31 cellular contexts compared by ENCODE assay signal in genomic region chr17:66664336-66664735, GRCh38.
"Had no signal": no experiment of that assay in that cellular context is flagged by ENCODE, and none has a peak within 500 bp of the region (broad histone marks: within the 10 kb centered on the region; RNA-seq: fewer than 3 reads in every experiment).

No MANE protein-coding gene starts in this region.

- ATAC-seq: activated CD8-positive, alpha-beta T cell treated with anti-CD3 and anti-CD28 coated beads, Interleukin-2, amount 10 ng/mL, durations not matched to agents 7 days and 5 days; PC-3 had no signal

- H3K4me3 ChIP-seq: ascending aorta, cardiac muscle cell, Peyer's patch, SJSA1 had no signal

- H3K27ac ChIP-seq: ascending aorta, cardiac muscle cell, KMS-11, Peyer's patch, SJSA1, WERI-Rb-1 had no signal

- H3K27me3 ChIP-seq: ascending aorta, cardiac muscle cell, Peyer's patch, SJSA1 had no signal

- DNase-seq: activated CD4-positive, alpha-beta T cell treated with anti-CD3 and anti-CD28 coated beads for 1 hour; activated CD4-positive, alpha-beta T cell treated with anti-CD3 and anti-CD28 coated beads, Interleukin-2, amount 10 ng/mL, durations not matched to agents 24 days and 14 days; activated CD4-positive, CD25-positive, alpha-beta regulatory T cell; activated CD8-positive, alpha-beta T cell treated with anti-CD3 and anti-CD28 coated beads, Interleukin-2, amount 10 ng/mL, durations not matched to agents 7 days and 5 days; activated effector memory CD4-positive, alpha-beta T cell treated with Interleukin-2 at 50 U/mL for 16 hours; activated naive CD4-positive, alpha-beta T cell treated with anti-CD3 and anti-CD28 coated beads, Interleukin-2, amount 10 ng/mL, durations not matched to agents 7 days and 5 days; activated naive CD8-positive, alpha-beta T cell treated with anti-CD3 and anti-CD28 coated beads, Interleukin-2, amount 10 ng/mL, durations not matched to agents 7 days and 5 days; amygdala; NCI-H1092 treated with DMSO at 0.1 percent for 48 hours; NCI-H1417; NCI-H146; NCI-H187; NCI-H2029 treated with DMSO at 0.1 percent for 48 hours; NCI-H2107; NCI-H2171; NCI-H510A; NCI-H526; NCI-H748 treated with DMSO at 0.1 percent for 48 hours; NK-92 treated with Interleukin-12 subunit alpha and Interleukin-12 subunit beta, amount 100 ng/mL, for 24 hours; PC-3; Peyer's patch; RPMI8226; SHP77 treated with DMSO at 0.1 percent for 48 hours; SK-N-SH; T-helper 9 cell; WERI-Rb-1 had no signal

- H3K27ac Mint-ChIP-seq: activated CD8-positive, alpha-beta T cell treated with anti-CD3 and anti-CD28 coated beads, Interleukin-2, amount 10 ng/mL, durations not matched to agents 7 days and 5 days; activated naive CD4-positive, alpha-beta T cell treated with anti-CD3 and anti-CD28 coated beads, Interleukin-2, amount 10 ng/mL, durations not matched to agents 7 days and 5 days; activated naive CD8-positive, alpha-beta T cell treated with anti-CD3 and anti-CD28 coated beads, Interleukin-2, amount 10 ng/mL, durations not matched to agents 7 days and 5 days; T-helper 1 cell treated with Interleukin-12 subunit alpha and Interleukin-12 subunit beta and Interleukin-4 antibody, amounts not matched to agents 30 μg/mL and 1 μg/mL, for 36 hours had no signal

- H3K4me1 ChIP-seq: ascending aorta, Peyer's patch, SJSA1 had no signal

- H3K27me3 Mint-ChIP-seq: activated naive CD4-positive, alpha-beta T cell treated with anti-CD3 and anti-CD28 coated beads, Interleukin-2, amount 10 ng/mL, durations not matched to agents 7 days and 5 days; activated naive CD8-positive, alpha-beta T cell treated with anti-CD3 and anti-CD28 coated beads, Interleukin-2, amount 10 ng/mL, durations not matched to agents 7 days and 5 days had no signal

- H3K4me3 Mint-ChIP-seq: activated CD4-positive, alpha-beta T cell treated with anti-CD3 and anti-CD28 coated beads, Interleukin-2, amount 10 ng/mL, durations not matched to agents 24 days and 14 days; activated CD8-positive, alpha-beta T cell treated with anti-CD3 and anti-CD28 coated beads, Interleukin-2, amount 10 ng/mL, durations not matched to agents 7 days and 5 days; activated naive CD4-positive, alpha-beta T cell treated with anti-CD3 and anti-CD28 coated beads, Interleukin-2, amount 10 ng/mL, durations not matched to agents 7 days and 5 days; activated naive CD8-positive, alpha-beta T cell treated with anti-CD3 and anti-CD28 coated beads, Interleukin-2, amount 10 ng/mL, durations not matched to agents 7 days and 5 days; T-helper 1 cell treated with Interleukin-12 subunit alpha and Interleukin-12 subunit beta and Interleukin-4 antibody, amounts not matched to agents 30 μg/mL and 1 μg/mL, for 36 hours had no signal

- H3K9me3 ChIP-seq: ascending aorta, Peyer's patch, SJSA1, SK-N-SH had no signal

- H3K36me3 ChIP-seq: ascending aorta, cardiac muscle cell, Peyer's patch, WERI-Rb-1 had no signal
